1 cellular context compared by ENCODE assay signal in the genomic region with DNA sequence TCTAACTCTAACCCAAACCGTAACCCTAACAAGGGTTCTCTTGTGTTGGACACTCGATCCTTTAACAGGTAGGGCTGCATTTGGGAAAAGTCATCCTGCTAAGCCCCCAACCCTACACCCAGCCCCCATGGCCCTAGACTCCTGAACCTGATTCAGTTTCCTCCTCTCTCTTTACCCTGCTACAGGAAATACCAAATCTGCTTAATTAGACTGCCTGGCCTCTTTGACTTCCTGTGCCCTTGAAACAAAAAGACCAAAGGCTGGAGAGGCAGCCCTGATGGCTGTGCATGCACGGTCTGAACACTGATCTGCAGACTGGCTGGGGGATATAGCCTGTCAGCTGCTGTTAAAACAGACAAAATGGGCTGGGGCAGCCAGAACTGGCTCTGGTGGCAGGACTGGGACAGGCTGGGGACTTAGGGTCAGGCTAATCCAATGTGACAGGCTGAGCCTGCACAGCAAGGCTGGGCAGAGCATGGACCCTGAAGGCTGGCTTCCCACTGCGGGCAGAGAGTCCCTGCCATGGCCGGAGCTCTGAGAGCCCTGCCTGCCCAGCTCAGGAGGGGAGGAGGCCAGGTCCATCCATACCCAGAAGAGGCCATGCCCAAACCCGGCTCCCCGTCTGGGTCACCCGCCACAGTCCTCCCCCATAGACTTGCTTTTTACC.
TF ChIP-seq lines count a peak whose summit lies in the region.

No MANE protein-coding gene starts in this region.

TF ChIP-seq in HepG2, 621 proteins besides CTCF, POLR2A, EP300 and RAD21 (continued from another document and continues in another):
- TF ChIP-seq, protein P1, sequence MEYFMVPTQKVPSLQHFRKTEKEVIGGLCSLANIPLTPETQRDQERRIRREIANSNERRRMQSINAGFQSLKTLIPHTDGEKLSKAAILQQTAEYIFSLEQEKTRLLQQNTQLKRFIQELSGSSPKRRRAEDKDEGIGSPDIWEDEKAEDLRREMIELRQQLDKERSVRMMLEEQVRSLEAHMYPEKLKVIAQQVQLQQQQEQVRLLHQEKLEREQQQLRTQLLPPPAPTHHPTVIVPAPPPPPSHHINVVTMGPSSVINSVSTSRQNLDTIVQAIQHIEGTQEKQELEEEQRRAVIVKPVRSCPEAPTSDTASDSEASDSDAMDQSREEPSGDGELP (IDR thresholded peaks at IDR 0.05; ENCODE audit: borderline replicate concordance, low read depth), result peak; percentile 47; the same call in 1 of the 2 replicates
- peak; percentile 92 for TF ChIP-seq PAXIP1 (CRISPR knock-in tag; conservative IDR thresholded peaks at IDR 0.05)
- TF ChIP-seq ZNF777 (CRISPR knock-in tag; IDR thresholded peaks at IDR 0.05), result no peak
- TF ChIP-seq, protein P2, sequence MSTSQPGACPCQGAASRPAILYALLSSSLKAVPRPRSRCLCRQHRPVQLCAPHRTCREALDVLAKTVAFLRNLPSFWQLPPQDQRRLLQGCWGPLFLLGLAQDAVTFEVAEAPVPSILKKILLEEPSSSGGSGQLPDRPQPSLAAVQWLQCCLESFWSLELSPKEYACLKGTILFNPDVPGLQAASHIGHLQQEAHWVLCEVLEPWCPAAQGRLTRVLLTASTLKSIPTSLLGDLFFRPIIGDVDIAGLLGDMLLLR (CRISPR knock-in tag; IDR thresholded peaks at IDR 0.05), result no peak
- no peak for TF ChIP-seq TRIM24 (CRISPR knock-in tag; IDR thresholded peaks at IDR 0.05)
- TF ChIP-seq, protein P3, sequence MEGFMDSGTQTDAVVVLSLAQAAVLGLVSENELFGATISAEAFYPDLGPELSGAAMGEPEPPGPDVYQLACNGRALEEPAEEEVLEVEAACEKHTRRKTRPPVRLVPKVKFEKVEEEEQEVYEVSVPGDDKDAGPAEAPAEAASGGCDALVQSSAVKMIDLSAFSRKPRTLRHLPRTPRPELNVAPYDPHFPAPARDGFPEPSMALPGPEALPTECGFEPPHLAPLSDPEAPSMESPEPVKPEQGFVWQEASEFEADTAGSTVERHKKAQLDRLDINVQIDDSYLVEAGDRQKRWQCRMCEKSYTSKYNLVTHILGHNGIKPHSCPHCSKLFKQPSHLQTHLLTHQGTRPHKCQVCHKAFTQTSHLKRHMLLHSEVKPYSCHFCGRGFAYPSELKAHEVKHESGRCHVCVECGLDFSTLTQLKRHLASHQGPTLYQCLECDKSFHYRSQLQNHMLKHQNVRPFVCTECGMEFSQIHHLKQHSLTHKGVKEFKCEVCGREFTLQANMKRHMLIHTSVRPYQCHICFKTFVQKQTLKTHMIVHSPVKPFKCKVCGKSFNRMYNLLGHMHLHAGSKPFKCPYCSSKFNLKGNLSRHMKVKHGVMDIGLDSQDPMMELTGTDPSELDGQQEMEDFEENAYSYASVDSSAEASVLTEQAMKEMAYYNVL (CRISPR knock-in tag; IDR thresholded peaks at IDR 0.05; ENCODE audit: borderline replicate concordance), result peak; percentile 82; the same call in 1 of the 2 replicates
- no peak for TF ChIP-seq RFXANK (CRISPR knock-in tag; IDR thresholded peaks at IDR 0.05)
- TF ChIP-seq ZNF615 (CRISPR knock-in tag; IDR thresholded peaks at IDR 0.05; ENCODE audit: borderline replicate concordance), result no peak
- TF ChIP-seq ZNF207 (IDR thresholded peaks at IDR 0.05; ENCODE audit: borderline replicate concordance), result no peak
- no peak for TF ChIP-seq ZNF660 (CRISPR knock-in tag; IDR thresholded peaks at IDR 0.05; ENCODE audit: borderline replicate concordance, low read depth)
- TF ChIP-seq, protein P4, sequence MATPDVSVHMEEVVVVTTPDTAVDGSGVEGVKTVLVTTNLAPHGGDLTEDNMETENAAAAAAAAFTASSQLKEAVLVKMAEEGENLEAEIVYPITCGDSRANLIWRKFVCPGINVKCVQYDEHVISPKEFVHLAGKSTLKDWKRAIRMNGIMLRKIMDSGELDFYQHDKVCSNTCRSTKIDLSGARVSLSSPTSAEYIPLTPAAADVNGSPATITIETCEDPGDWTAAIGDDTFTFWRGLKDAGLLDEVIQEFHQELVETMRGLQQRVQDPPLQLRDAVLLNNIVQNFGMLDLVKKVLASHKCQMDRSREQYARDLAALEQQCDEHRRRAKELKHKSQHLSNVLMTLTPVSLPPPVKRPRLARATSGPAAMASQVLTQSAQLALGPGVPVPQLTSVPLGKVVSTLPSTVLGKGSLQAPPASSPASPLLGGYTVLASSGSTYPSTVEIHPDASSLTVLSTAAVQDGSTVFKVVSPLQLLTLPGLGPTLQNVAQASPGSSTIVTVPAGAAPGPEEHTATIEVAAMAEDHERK (CRISPR knock-in tag; IDR thresholded peaks at IDR 0.05; ENCODE audit: low read depth), result no peak
- no peak for TF ChIP-seq NR2C2 (CRISPR knock-in tag; IDR thresholded peaks at IDR 0.05; ENCODE audit: borderline replicate concordance)
- no peak for TF ChIP-seq ZNF256 (CRISPR knock-in tag; conservative IDR thresholded peaks at IDR 0.05)
- peak; percentile 44; the same call in 1 of the 2 replicates for TF ChIP-seq GABPB1 (CRISPR knock-in tag; IDR thresholded peaks at IDR 0.05)
- TF ChIP-seq ZNF432 (CRISPR knock-in tag; IDR thresholded peaks at IDR 0.05; ENCODE audit: borderline replicate concordance), result no peak
- peak; percentile 53 for TF ChIP-seq FOXP4 (CRISPR knock-in tag; IDR thresholded peaks at IDR 0.05)
- TF ChIP-seq, protein P5, sequence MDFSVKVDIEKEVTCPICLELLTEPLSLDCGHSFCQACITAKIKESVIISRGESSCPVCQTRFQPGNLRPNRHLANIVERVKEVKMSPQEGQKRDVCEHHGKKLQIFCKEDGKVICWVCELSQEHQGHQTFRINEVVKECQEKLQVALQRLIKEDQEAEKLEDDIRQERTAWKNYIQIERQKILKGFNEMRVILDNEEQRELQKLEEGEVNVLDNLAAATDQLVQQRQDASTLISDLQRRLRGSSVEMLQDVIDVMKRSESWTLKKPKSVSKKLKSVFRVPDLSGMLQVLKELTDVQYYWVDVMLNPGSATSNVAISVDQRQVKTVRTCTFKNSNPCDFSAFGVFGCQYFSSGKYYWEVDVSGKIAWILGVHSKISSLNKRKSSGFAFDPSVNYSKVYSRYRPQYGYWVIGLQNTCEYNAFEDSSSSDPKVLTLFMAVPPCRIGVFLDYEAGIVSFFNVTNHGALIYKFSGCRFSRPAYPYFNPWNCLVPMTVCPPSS (IDR thresholded peaks at IDR 0.05), result no peak
- TF ChIP-seq ZNF597 (CRISPR knock-in tag; IDR thresholded peaks at IDR 0.05), result no peak
- TF ChIP-seq MLX (CRISPR knock-in tag; IDR thresholded peaks at IDR 0.05), result 0 out of 2 replicates have a peak, but pooled peaks have one; percentile 34
- TF ChIP-seq ZBTB1 (CRISPR knock-in tag; IDR thresholded peaks at IDR 0.05; ENCODE audit: borderline replicate concordance), result no peak
- peak; percentile 39; the same call in 1 of the 2 replicates for TF ChIP-seq CREM (IDR thresholded peaks at IDR 0.05)
- no peak for TF ChIP-seq CREM (CRISPR knock-in tag; IDR thresholded peaks at IDR 0.05)
- TF ChIP-seq ZNF280B (CRISPR knock-in tag; IDR thresholded peaks at IDR 0.05; ENCODE audit: borderline replicate concordance), result no peak
- TF ChIP-seq ZFX (CRISPR knock-in tag; IDR thresholded peaks at IDR 0.05; ENCODE audit: low read depth), result peak; percentile 58; the same call in 1 of the 2 replicates
- no peak for TF ChIP-seq ZNF430 (CRISPR knock-in tag; IDR thresholded peaks at IDR 0.05)
- TF ChIP-seq ZZZ3 (CRISPR knock-in tag; IDR thresholded peaks at IDR 0.05; ENCODE audit: borderline replicate concordance), result no peak
- TF ChIP-seq DZIP1 (CRISPR knock-in tag; IDR thresholded peaks at IDR 0.05), result no peak
- TF ChIP-seq THYN1 (CRISPR knock-in tag; IDR thresholded peaks at IDR 0.05; ENCODE audit: borderline replicate concordance, low read depth), result no peak
- TF ChIP-seq SP140L (CRISPR knock-in tag; IDR thresholded peaks at IDR 0.05; ENCODE audit: borderline replicate concordance), result no peak
- TF ChIP-seq CCAR2 (optimal IDR thresholded peaks at IDR 0.05; ENCODE audit: low read depth, low read length), result no peak
- TF ChIP-seq ZNF235 (CRISPR knock-in tag; IDR thresholded peaks at IDR 0.05; ENCODE audit: borderline replicate concordance), result no peak
- TF ChIP-seq TARDBP (CRISPR knock-in tag; IDR thresholded peaks at IDR 0.05), result peak; percentile 61
- peak; percentile 74; the same call in 1 of the 2 replicates for TF ChIP-seq TBX2 (CRISPR knock-in tag; IDR thresholded peaks at IDR 0.05; ENCODE audit: borderline replicate concordance)
- no peak for TF ChIP-seq HNRNPH1 (optimal IDR thresholded peaks at IDR 0.05; ENCODE audit: low read depth, low read length)
- TF ChIP-seq, protein P6, sequence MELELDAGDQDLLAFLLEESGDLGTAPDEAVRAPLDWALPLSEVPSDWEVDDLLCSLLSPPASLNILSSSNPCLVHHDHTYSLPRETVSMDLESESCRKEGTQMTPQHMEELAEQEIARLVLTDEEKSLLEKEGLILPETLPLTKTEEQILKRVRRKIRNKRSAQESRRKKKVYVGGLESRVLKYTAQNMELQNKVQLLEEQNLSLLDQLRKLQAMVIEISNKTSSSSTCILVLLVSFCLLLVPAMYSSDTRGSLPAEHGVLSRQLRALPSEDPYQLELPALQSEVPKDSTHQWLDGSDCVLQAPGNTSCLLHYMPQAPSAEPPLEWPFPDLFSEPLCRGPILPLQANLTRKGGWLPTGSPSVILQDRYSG (CRISPR knock-in tag; IDR thresholded peaks at IDR 0.05), result no peak
